Comparison of ENCODE assay signal across 1 cellular context in genomic region chr7:135508853-135509588, GRCh38.
TF ChIP-seq lines count a peak whose summit lies in the region.

No MANE protein-coding gene starts in this region.

TF ChIP-seq in K562, 482 proteins besides CTCF, POLR2A, EP300 and RAD21 (continued from another document and continues in another):
- TF ChIP-seq ZNF518B (CRISPR knock-in tag; IDR thresholded peaks at IDR 0.05) (no peak), E2F1 (CRISPR knock-in tag; IDR thresholded peaks at IDR 0.05) (peak; percentile 64; the same call in 1 of the 2 replicates), RBBP5 (IDR thresholded peaks at IDR 0.05; ENCODE audit: borderline replicate concordance, insufficient read depth, low read length, poor library complexity, severe bottlenecking) (peak; percentile 5), ZFPM2 (CRISPR knock-in tag; IDR thresholded peaks at IDR 0.05) (no peak), NKRF (IDR thresholded peaks at IDR 0.05; ENCODE audit: borderline replicate concordance) (peak; percentile 22; the same call in 1 of the 2 replicates), ZNF347 (CRISPR knock-in tag; IDR thresholded peaks at IDR 0.05; ENCODE audit: low read depth) (no peak), ZNF75A (CRISPR knock-in tag; IDR thresholded peaks at IDR 0.05) (0 out of 2 replicates have a peak, but pooled peaks have one; percentile 26), ATF6 (CRISPR knock-in tag; IDR thresholded peaks at IDR 0.05) (0 out of 2 replicates have a peak, but pooled peaks have one; percentile 4), TCF3 (CRISPR knock-in tag; IDR thresholded peaks at IDR 0.05) (0 out of 2 replicates have a peak, but pooled peaks have one; percentile 7), MLLT1 (IDR thresholded peaks at IDR 0.05) (peak; percentile 55 to 58; a peak in 2 of 4 replicates), DNMT1 (IDR thresholded peaks at IDR 0.05) (no peak), CCAR2 (IDR thresholded peaks at IDR 0.05; ENCODE audit: low read depth, low read length) (no peak), TEAD4 (IDR thresholded peaks at IDR 0.05; ENCODE audit: low read length) (peak; percentile 5; the same call in 1 of the 2 replicates), TEAD4 (CRISPR knock-in tag; IDR thresholded peaks at IDR 0.05; ENCODE audit: borderline replicate concordance) (no peak), ZBTB26 (CRISPR knock-in tag; IDR thresholded peaks at IDR 0.05) (peak; percentile 83; the same call in 1 of the 2 replicates), HBP1 (CRISPR knock-in tag; IDR thresholded peaks at IDR 0.05) (peak; percentile 67; the same call in 1 of the 2 replicates), SMARCB1 (IDR thresholded peaks at IDR 0.05; ENCODE audit: insufficient read length, low read depth) (no peak), ELF1 (tag; IDR thresholded peaks at IDR 0.05) (no peak), UBTF (IDR thresholded peaks at IDR 0.05; ENCODE audit: borderline replicate concordance in 1 of 2, low read depth in 2 of 2, low read length in 2 of 2) (peak in 1 of 2 experiments; percentile 66; a peak in 1 of 4 replicates), ZNF507 (tag; conservative IDR thresholded peaks at IDR 0.05) (no peak), ZBTB2 (IDR thresholded peaks at IDR 0.05) (peak; percentile 42; the same call in 1 of the 2 replicates), ZNF354B (CRISPR knock-in tag; IDR thresholded peaks at IDR 0.05) (no peak), ELF4 (CRISPR knock-in tag; IDR thresholded peaks at IDR 0.05) (0 out of 2 replicates have a peak, but pooled peaks have one; percentile 8), PTBP1 (IDR thresholded peaks at IDR 0.05; ENCODE audit: low read depth, low read length) (no peak), DPF2 (IDR thresholded peaks at IDR 0.05) (peak; percentile 37; the same call in 1 of the 2 replicates), XRCC5 (IDR thresholded peaks at IDR 0.05; ENCODE audit: low read depth, low read length) (no peak), MEIS2 (IDR thresholded peaks at IDR 0.05; ENCODE audit: partially characterized antibody) (peak; percentile 36), CBX8 (IDR thresholded peaks at IDR 0.05; ENCODE audit: borderline replicate concordance, extremely low read depth, low read depth, low read length, poor library complexity, severe bottlenecking) (no peak), TBP (optimal IDR thresholded peaks at IDR 0.05; ENCODE audit: low read depth, low read length) (peak; percentile 16), NCOA1 (IDR thresholded peaks at IDR 0.05; ENCODE audit: low read depth) (no peak), NFRKB (IDR thresholded peaks at IDR 0.05; ENCODE audit: low read depth) (no peak), CBX3 (IDR thresholded peaks at IDR 0.05; ENCODE audit: borderline replicate concordance in 1 of 2, low read length in 2 of 2) (0 out of 3 replicates have a peak, but pooled peaks of 1 of the 2 experiments have one; percentile 49), TCF7L2 (IDR thresholded peaks at IDR 0.05; ENCODE audit: low read depth, low read length) (no peak), GATAD2A (IDR thresholded peaks at IDR 0.05) (0 out of 2 replicates have a peak, but pooled peaks have one; percentile 26), YBX1 (IDR thresholded peaks at IDR 0.05) (no peak), ZBTB9 (CRISPR knock-in tag; IDR thresholded peaks at IDR 0.05) (0 out of 2 replicates have a peak, but pooled peaks have one; percentile 32)
